ENCODE assay signal across 14 cellular contexts in genomic region chr17:19010729-19011505, GRCh38. TPM values are rescaled to one million over a fixed set of nuclear protein-coding genes. Genes with fewer than 3 reads are reported as not detected.
A peak's percentile ranks its signal among the peaks of the same experiment; 100 is the strongest.
DNase-seq lines count a peak whose midpoint lies in the region; ATAC-seq and TF ChIP-seq lines count a peak whose summit lies in the region.
"Had no signal": no experiment of that assay in that cellular context is flagged by ENCODE, and none has a peak within 500 bp of the region (broad histone marks: within the 10 kb centered on the region; RNA-seq: fewer than 3 reads in every experiment).

No MANE protein-coding gene starts in this region.

- H3K27me3 ChIP-seq in GM23248 (replicated peaks; ENCODE audit: insufficient read depth) (no peaks in the 10 kb centered on the region), PC-9 (ENCODE audit: insufficient read depth, low read depth) (no peaks in the 10 kb centered on the region), H7 (ENCODE audit: control insufficient read depth, insufficient read depth, low read length) (no peaks in the 10 kb centered on the region)

- H3K4me3 ChIP-seq in GM23248 (no peak overlapping the region), PC-9 (no peak overlapping the region), fibroblast of mammary gland (ENCODE audit: control insufficient read depth, low read depth, low read length) (no peak overlapping the region), H7 (ENCODE audit: insufficient read depth, low read depth, low read length) (no peak overlapping the region)

- no peaks in the 10 kb centered on the region for H3K9me2 ChIP-seq in GM23248 (ENCODE audit: insufficient read depth)
- H3K9me2 ChIP-seq in PC-9 (ENCODE audit: insufficient read depth): no peaks in the 10 kb centered on the region

- no peak for TF ChIP-seq CTCF in PC-9 (conservative IDR thresholded peaks at IDR 0.05)
- TF ChIP-seq CTCF in fibroblast of mammary gland (conservative IDR thresholded peaks at IDR 0.05; ENCODE audit: control insufficient read depth, insufficient read depth, low read depth, low read length): no peak

- H4K20me1 ChIP-seq in GM23248 (ENCODE audit: insufficient read depth): no peaks in the 10 kb centered on the region
- no peaks in the 10 kb centered on the region for H4K20me1 ChIP-seq in PC-9 (ENCODE audit: insufficient read depth)

- intact Hi-C loops in PC-9 (cut with micrococcal nuclease; ENCODE audit: unreplicated experiment): no loop called here

- POLR2A ChIA-PET in PC-9 (lab: Charles Lee; ENCODE audit: unreplicated experiment): no interaction called here

- no peaks in the 10 kb centered on the region for H3K36me3 ChIP-seq in GM23248 (ENCODE audit: low read depth)
- no peaks in the 10 kb centered on the region for H3K36me3 ChIP-seq in PC-9 (ENCODE audit: low read depth)
- H3K36me3 ChIP-seq in H7 (replicated peaks; ENCODE audit: control insufficient read depth, insufficient read depth, low read length): no peaks in the 10 kb centered on the region

- H3K4me2 ChIP-seq in GM23248 (ENCODE audit: unreplicated experiment): no peak overlapping the region
- peak overlapping the region; percentile 37 for H3K4me2 ChIP-seq in PC-9

- in situ Hi-C loops in GM23248 (cut with MboI): no loop called here

- WGBS in GM23248 (ENCODE audit: low coverage in 1 of 2, low lambda C conversion rate in 2 of 2, missing lambda C conversion rate in 2 of 2), 2 experiments: 62 to 64% methylated on average over 11 of the region's 11 CpGs

- H3K79me2 ChIP-seq in GM23248 (ENCODE audit: insufficient read depth): no peaks in the 10 kb centered on the region
- no peaks in the 10 kb centered on the region for H3K79me2 ChIP-seq in PC-9 (ENCODE audit: low read depth)

- H2AFZ ChIP-seq in GM23248 (no peak overlapping the region), PC-9 (no peak overlapping the region)

- CTCF ChIA-PET in PC-9 (lab: Charles Lee): interaction anchor here (0.6 kb wide), 1 partner anchor 9 kb away, joined by 6 read pairs; no protein-coding TSS in a partner anchor

- DNase-seq in GM23248: peak; percentile 50
- peak; percentile 42 to 59 for DNase-seq in PC-9
- DNase-seq in fibroblast of mammary gland (ENCODE audit: low read depth): peak; percentile 14
- DNase-seq in renal cortical epithelial cell (ENCODE audit: low read depth): peak; percentile 80
- no peak for DNase-seq in H7
- DNase-seq in SW480 (ENCODE audit: low spot score): no peak
- DNase-seq: activated CD8-positive, alpha-beta memory T cell treated with anti-CD3 and anti-CD28 coated beads, Interleukin-2, amount 10 ng/mL, durations not matched to agents 7 days and 5 days; activated naive CD8-positive, alpha-beta T cell treated with anti-CD3 and anti-CD28 coated beads, Interleukin-2, amount 10 ng/mL, durations not matched to agents 7 days and 5 days; CD8-positive, alpha-beta memory T cell; stimulated activated CD4-positive, alpha-beta T cell treated with anti-CD3 and anti-CD28 coated beads, Interleukin-4, amount 100 ng/mL, for 24 hours; stimulated activated naive B cell treated with anti-CD40 and anti-IgM and Interleukin-4, amounts not matched to agents 10 μg/mL and 1 μg/mL and 100 μg/mL, for 72 hours had no signal

- H3K9ac ChIP-seq in GM23248: no peak overlapping the region

- H3K27ac ChIP-seq in GM23248 (no peak overlapping the region), PC-9 (no peak overlapping the region)

- ATAC-seq in HG03280 (IDR thresholded peaks at IDR 0.05; ENCODE audit: unreplicated experiment) (no peak), HG02885 (IDR thresholded peaks at IDR 0.05; ENCODE audit: poor library complexity, unreplicated experiment) (no peak)
- ATAC-seq: activated CD8-positive, alpha-beta memory T cell treated with anti-CD3 and anti-CD28 coated beads, Interleukin-2, amount 10 ng/mL, durations not matched to agents 7 days and 5 days; stimulated activated naive B cell treated with anti-CD40 and anti-IgM and Interleukin-4, amounts not matched to agents 10 μg/mL and 1 μg/mL and 100 μg/mL, for 72 hours had no signal

- H3K4me1 ChIP-seq in GM23248 (ENCODE audit: insufficient read depth): 0 out of 2 replicates have a peak, but pooled peaks cover 6% of the 10 kb centered on the region
- peaks cover 15% of the 10 kb centered on the region for H3K4me1 ChIP-seq in PC-9 (replicated peaks; ENCODE audit: insufficient read depth)

- BruUV-seq in PC-9 (replicated peaks; lab: Mats Ljungman, UMichigan): no TSS peak

- H3K9me3 ChIP-seq in GM23248 (ENCODE audit: low read depth) (no peaks in the 10 kb centered on the region), PC-9 (ENCODE audit: insufficient read depth, low read depth) (no peaks in the 10 kb centered on the region)

- peaks cover 19% of the 10 kb centered on the region for H3F3A ChIP-seq in GM23248 (ENCODE audit: insufficient read depth)
- H3F3A ChIP-seq in PC-9 (ENCODE audit: insufficient read depth, low read depth): peaks cover 21% of the 10 kb centered on the region; the same call in 1 of the 2 replicates

RNA-seq across cellular contexts. Expression of gene FAM83G, which starts 6.4 kb away (rescaled TPM):
- 26.2 and 27.7 TPM in 2 replicates for total RNA-seq in GM23248 (2014; rRNA removed; shearing (Covaris generic))
- polyA plus RNA-seq in GM23248 (2016; fragmentation: Nextera tagmentation; extraction: Ambion mirVana): 8.9 and 9.3 TPM in 2 replicates
- total RNA-seq in PC-9 (2021) (30.2 and 30.4 TPM in 2 replicates), renal cortical epithelial cell (16.8 and 17.9 TPM in 2 replicates)
- total RNA-seq in H7 (2014; rRNA removed; shearing (Covaris generic)): 40.6 and 44.8 TPM in 2 replicates

RNA-seq across cellular contexts. Expression of gene GRAP, which starts 35.8 kb away (rescaled TPM):
- not detected in 2 replicates for total RNA-seq in GM23248 (2014; rRNA removed; shearing (Covaris generic))
- not detected in 2 replicates for polyA plus RNA-seq in GM23248 (2016; fragmentation: Nextera tagmentation; extraction: Ambion mirVana)
- 0.48 and 0.93 TPM in 2 replicates for total RNA-seq in PC-9 (2021)
- total RNA-seq in renal cortical epithelial cell: 0.15 and 0.17 TPM in 2 replicates
- total RNA-seq in H7 (2014; rRNA removed; shearing (Covaris generic)): 0.15 and 0.66 TPM in 2 replicates

RNA-seq across cellular contexts. Expression of gene SLC5A10, which starts 59.0 kb away (rescaled TPM):
- not detected in 2 replicates for total RNA-seq in GM23248 (2014; rRNA removed; shearing (Covaris generic))
- polyA plus RNA-seq in GM23248 (2016; fragmentation: Nextera tagmentation; extraction: Ambion mirVana): 0.10 TPM in 1 of 2 replicates, not detected in the other
- 0.08 and 0.17 TPM in 2 replicates for total RNA-seq in PC-9 (2021)
- 0.50 and 0.87 TPM in 2 replicates for total RNA-seq in renal cortical epithelial cell
- total RNA-seq in H7 (2014; rRNA removed; shearing (Covaris generic)): not detected in 2 replicates
- total RNA-seq: activated CD8-positive, alpha-beta memory T cell treated with anti-CD3 and anti-CD28 coated beads, Interleukin-2, amount 10 ng/mL, durations not matched to agents 7 days and 5 days; activated naive CD8-positive, alpha-beta T cell treated with anti-CD3 and anti-CD28 coated beads, Interleukin-2, amount 10 ng/mL, durations not matched to agents 7 days and 5 days; CD8-positive, alpha-beta memory T cell; pulmonary artery endothelial cell had no signal
- polyA plus RNA-seq: CD8-positive, alpha-beta memory T cell had no signal

Comparison
In these comparisons a context has a peak if more than half of its experiments do, and no peak if none do; other contexts are left out.
1. DNase-seq: peak in GM23248 (single experiment), PC-9 (2 of 2), fibroblast of mammary gland (single experiment) and renal cortical epithelial cell (single experiment); none in H7 (single experiment) and SW480 (single experiment).